In the genomic region with DNA sequence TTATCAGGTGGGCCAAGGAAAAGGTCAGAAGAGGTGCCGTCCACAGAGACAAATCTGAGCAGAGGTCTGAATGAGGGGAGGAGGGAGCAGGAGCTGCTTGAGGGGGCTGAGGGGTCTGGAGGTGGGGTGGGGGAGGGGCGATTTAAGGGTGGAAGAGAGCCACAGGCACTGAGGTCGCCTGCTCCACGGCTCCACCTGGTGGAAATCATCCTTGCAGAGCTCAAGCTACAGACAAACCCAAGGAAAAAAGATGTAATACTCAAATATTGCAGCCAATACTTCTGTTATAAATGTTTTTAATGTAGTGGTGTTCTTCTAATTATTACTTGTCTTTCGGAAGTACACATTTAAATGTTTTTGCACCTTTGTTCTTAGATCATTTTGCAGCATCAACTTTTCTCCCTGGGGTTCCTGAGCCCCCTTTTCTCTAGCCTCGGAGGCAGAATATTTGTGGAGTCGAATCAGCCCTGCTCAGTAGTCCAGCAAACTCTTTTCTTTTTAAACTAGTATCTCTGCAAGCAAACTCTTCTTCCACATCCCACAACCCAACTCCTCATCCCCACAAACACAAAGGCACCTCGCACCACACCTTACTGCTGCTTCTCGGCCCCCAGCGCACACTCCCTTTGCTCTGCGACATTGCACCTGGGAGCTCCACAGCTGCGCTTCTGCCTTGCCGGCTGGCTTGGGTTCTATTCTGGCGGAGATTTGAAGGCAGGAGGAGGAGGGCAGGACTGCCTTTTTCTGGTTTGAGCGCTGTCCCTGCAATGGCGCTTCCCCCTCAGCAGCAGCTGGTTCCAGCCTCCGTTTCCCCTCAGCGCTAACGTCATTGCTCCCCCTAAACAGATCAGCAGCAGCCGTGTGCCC, we compare ENCODE assay signal across 8 cellular contexts. TPM values are rescaled to one million over a fixed set of nuclear protein-coding genes. Genes with fewer than 3 reads are reported as not detected.
A peak's percentile ranks its signal among the peaks of the same experiment; 100 is the strongest.
DNase-seq lines count a peak whose midpoint lies in the region; ATAC-seq and TF ChIP-seq lines count a peak whose summit lies in the region.

No MANE protein-coding gene starts in this region.

- CTCF ChIA-PET in RWPE1 (lab: Yijun Ruan, JAX), result interaction anchor here (0.5 to 1.6 kb wide), 5 partner anchors 32 to 1213 kb away, joined by 3 to 5 read pairs (median 3); no protein-coding TSS in a partner anchor

- H3K27ac ChIP-seq in RWPE1, result 0 out of 2 replicates have a peak overlapping the region, but pooled peaks have one; percentile 29

- no peak overlapping the region for H3K4me3 ChIP-seq in HFF-Myc (replicated peaks; ENCODE audit: low read depth, low read length)
- no peak overlapping the region for H3K4me3 ChIP-seq in fibroblast of villous mesenchyme (ENCODE audit: low read depth, low read length)

- DNase-seq in DMS 273 (lab: John Stamatoyannopoulos, UW; ENCODE audit: unreplicated experiment), result peak; percentile 73
- no peak for DNase-seq in DMS 273 treated with DMSO at 0.1 percent for 48 hours (lab: John Stamatoyannopoulos, UW)
- DNase-seq in HFF-Myc (ENCODE audit: extremely low read depth, low read depth), result no peak
- peak; percentile 64 for DNase-seq in RWPE1 (ENCODE audit: low spot score)
- DNase-seq in fibroblast of villous mesenchyme (ENCODE audit: low read depth), result peak; percentile 28

- ATAC-seq in HG02571 (IDR thresholded peaks at IDR 0.05; ENCODE audit: unreplicated experiment) (no peak), GM19023 (IDR thresholded peaks at IDR 0.05; ENCODE audit: unreplicated experiment) (no peak), HG02623 (IDR thresholded peaks at IDR 0.05; ENCODE audit: unreplicated experiment) (no peak)

- POLR2A ChIA-PET in RWPE1 (lab: Yijun Ruan, JAX; ENCODE audit: low non-redundant PET), result no interaction called here

- TF ChIP-seq CTCF in HFF-Myc (IDR thresholded peaks at IDR 0.05; ENCODE audit: low read depth, low read length, missing control alignments), result peak; percentile 53
- TF ChIP-seq CTCF in RWPE1 (conservative IDR thresholded peaks at IDR 0.05; ENCODE audit: low read depth), result peak; percentile 65
- TF ChIP-seq CTCF in fibroblast of villous mesenchyme (IDR thresholded peaks at IDR 0.05; ENCODE audit: insufficient read depth, low read depth, low read length), result peak; percentile 35

RNA-seq across cellular contexts. Expression of gene TFAP2A, which starts 51.0 kb away (rescaled TPM):
- 2.6 and 13.8 TPM in 2 replicates for total RNA-seq in fibroblast of villous mesenchyme

RNA-seq across cellular contexts. Expression of gene GCNT2, which starts 55.3 kb away (rescaled TPM):
- under 0.01 TPM in 2 replicates for total RNA-seq in fibroblast of villous mesenchyme

Comparison
In these comparisons a context has a peak if more than half of its experiments do, and no peak if none do; other contexts are left out.
1. DNase-seq: peak in DMS 273 (single experiment), RWPE1 (single experiment) and fibroblast of villous mesenchyme (single experiment); none in DMS 273 treated with DMSO at 0.1 percent for 48 hours (single experiment) and HFF-Myc (single experiment).
2. Peak in every context shown above with its lines, with median percentiles within 50 percentile points of each other: CTCF ChIP-seq.